11 cellular contexts compared by ENCODE assay signal in the genomic region with DNA sequence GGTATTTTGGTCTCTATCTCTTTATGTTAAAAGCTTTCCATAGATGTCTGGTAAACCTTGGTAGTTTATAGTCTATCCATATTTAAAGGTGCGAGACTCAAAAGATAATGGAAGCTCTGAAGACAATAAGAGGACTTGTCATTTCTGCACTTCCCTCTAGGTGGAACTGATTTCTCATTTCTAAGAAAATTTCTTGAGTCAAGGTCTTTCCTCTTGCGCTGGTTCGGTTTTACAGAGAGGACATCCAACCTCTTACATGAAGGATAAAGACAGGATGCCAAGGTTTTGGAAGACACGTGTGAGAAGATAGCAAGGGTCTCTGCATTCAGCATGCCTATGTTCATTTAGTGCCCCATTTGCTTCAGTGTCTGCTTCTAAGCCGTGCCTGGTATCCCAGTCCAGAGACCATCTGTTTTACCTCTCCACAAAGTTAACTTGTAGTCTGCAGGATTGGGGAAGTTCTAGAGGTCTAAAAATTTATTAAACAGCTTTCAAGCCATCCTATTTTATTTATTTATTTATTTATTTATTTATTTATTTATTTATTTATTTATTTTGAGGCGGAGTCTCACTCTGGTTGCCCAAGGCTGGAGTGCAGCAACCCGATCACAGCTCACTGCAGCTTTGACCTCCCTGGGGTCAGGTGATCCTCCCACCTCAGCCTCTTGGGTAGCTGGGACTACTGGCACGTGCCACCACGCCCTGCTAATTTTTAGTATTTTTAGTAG. TPM values are rescaled to one million over a fixed set of nuclear protein-coding genes. Genes with fewer than 3 reads are reported as not detected.
DNase-seq lines count a peak whose midpoint lies in the region; ATAC-seq and TF ChIP-seq lines count a peak whose summit lies in the region.
"Had no signal": no experiment of that assay in that cellular context is flagged by ENCODE, and none has a peak within 500 bp of the region (broad histone marks: within the 10 kb centered on the region; RNA-seq: fewer than 3 reads in every experiment).

No MANE protein-coding gene starts in this region.

- no peak overlapping the region for H3K23ac ChIP-seq in mesendoderm (ENCODE audit: low read length)

- peaks cover 2% of the 10 kb centered on the region for H3K36me3 ChIP-seq in brain microvascular endothelial cell (replicated peaks)
- no peaks in the 10 kb centered on the region for H3K36me3 ChIP-seq in mesendoderm (ENCODE audit: control insufficient read depth, insufficient read depth, low read length)

- no peak overlapping the region for H3K4ac ChIP-seq in mesendoderm (ENCODE audit: low read depth, low read length)

- no peaks in the 10 kb centered on the region for H3K79me1 ChIP-seq in mesendoderm (ENCODE audit: low read length)

- H2BK120ac ChIP-seq in mesendoderm (ENCODE audit: low read depth, low read length) = no peak overlapping the region

- H2BK5ac ChIP-seq in mesendoderm (ENCODE audit: low read length) = no peak overlapping the region

- H3K4me3 ChIP-seq in GM12865 (ENCODE audit: low read depth, low read length) (no peak overlapping the region), brain microvascular endothelial cell (ENCODE audit: low read depth, low read length) (no peak overlapping the region), mesendoderm (ENCODE audit: low read length) (no peak overlapping the region)

- H3K79me2 ChIP-seq in mesendoderm (ENCODE audit: control insufficient read depth, insufficient read depth, low read length) = no peaks in the 10 kb centered on the region

- H4K5ac ChIP-seq in mesendoderm (ENCODE audit: low read length) = no peak overlapping the region

- no peaks in the 10 kb centered on the region for H3K4me1 ChIP-seq in mesendoderm (ENCODE audit: control insufficient read depth, low read depth, low read length)

- in situ Hi-C loops in brain microvascular endothelial cell (cut with HindIII; ENCODE audit: low pct_ligation_motif_present, low sequenced_read_pairs) = no loop called here

- TF ChIP-seq CTCF in GM12865 (IDR thresholded peaks at IDR 0.05; ENCODE audit: insufficient read depth, low read depth, low read length, missing control alignments) = no peak
- peak; percentile 30 for TF ChIP-seq CTCF in brain microvascular endothelial cell (IDR thresholded peaks at IDR 0.05; ENCODE audit: low read depth, low read length, missing control alignments)

- DNase-seq in GM12865 (ENCODE audit: low read depth) (peak; percentile 3), M059J (ENCODE audit: low read depth) (peak; percentile 20), brain microvascular endothelial cell (no peak), mesendoderm (peak; percentile 23), NCI-H226 (no peak), midbrain (lab: John Stamatoyannopoulos, UW) (no peak)
- DNase-seq: head of caudate nucleus; naive B cell; NCI-H1092; stimulated activated CD4-positive, alpha-beta T cell treated with anti-CD3 and anti-CD28 coated beads, Interleukin-2, amount 100 ng/mL, for 24 hours had no signal

- H3K56ac ChIP-seq in mesendoderm (ENCODE audit: low read length) = no peak overlapping the region

- no peak for ATAC-seq in GM19397 (IDR thresholded peaks at IDR 0.05; ENCODE audit: unreplicated experiment)

- H3K27me3 ChIP-seq in brain microvascular endothelial cell (replicated peaks) (no peaks in the 10 kb centered on the region), mesendoderm (ENCODE audit: insufficient read depth, low read length, poor library complexity) (no peaks in the 10 kb centered on the region)

- H3K18ac ChIP-seq in mesendoderm (ENCODE audit: low read length) = no peak overlapping the region

- H4K8ac ChIP-seq in mesendoderm (ENCODE audit: low read depth, low read length) = no peak overlapping the region

- H2BK15ac ChIP-seq in mesendoderm (replicated peaks; ENCODE audit: low read depth) = no peak overlapping the region

- no CpG with 5 or more reads among the region's 9 CpGs for WGBS in mesendoderm (ENCODE audit: extremely low coverage, insufficient coverage, low lambda C conversion rate)

- H2AK5ac ChIP-seq in mesendoderm (ENCODE audit: low read length) = no peak overlapping the region

- H3K27ac ChIP-seq in brain microvascular endothelial cell = no peak overlapping the region
- no peak overlapping the region for H3K27ac ChIP-seq in mesendoderm (ENCODE audit: low read depth, low read length)

- H3K4me2 ChIP-seq in mesendoderm (ENCODE audit: low read length) = no peak overlapping the region

- H3K9ac ChIP-seq in mesendoderm (ENCODE audit: low read length) = no peak overlapping the region

RNA-seq across cellular contexts. Expression of a gene that starts 41.6 kb away (rescaled TPM):
- 85.3 and 91.8 TPM in 2 replicates for total RNA-seq in M059J (2014; rRNA removed; shearing (Covaris generic))
- 69.6 TPM for polyA plus RNA-seq in mesendoderm (2013, experiment 1 of 2)
- polyA plus RNA-seq in mesendoderm (2013, experiment 2 of 2) = 66.6 TPM

RNA-seq across cellular contexts. Expression of a gene that starts 45.3 kb away (rescaled TPM):
- 1.5 and 1.8 TPM in 2 replicates for total RNA-seq in M059J (2014; rRNA removed; shearing (Covaris generic))
- polyA plus RNA-seq in mesendoderm (2013, experiment 1 of 2) = 1.9 TPM
- 2.3 TPM for polyA plus RNA-seq in mesendoderm (2013, experiment 2 of 2)

Comparison
In these comparisons a context has a peak if more than half of its experiments do, and no peak if none do; other contexts are left out.
1. DNase-seq: peak in GM12865 (single experiment), M059J (single experiment) and mesendoderm (single experiment); none in brain microvascular endothelial cell (single experiment), NCI-H226 (single experiment) and midbrain (single experiment).